Comparison of ENCODE assay signal across 32 cellular contexts in the genomic region with DNA sequence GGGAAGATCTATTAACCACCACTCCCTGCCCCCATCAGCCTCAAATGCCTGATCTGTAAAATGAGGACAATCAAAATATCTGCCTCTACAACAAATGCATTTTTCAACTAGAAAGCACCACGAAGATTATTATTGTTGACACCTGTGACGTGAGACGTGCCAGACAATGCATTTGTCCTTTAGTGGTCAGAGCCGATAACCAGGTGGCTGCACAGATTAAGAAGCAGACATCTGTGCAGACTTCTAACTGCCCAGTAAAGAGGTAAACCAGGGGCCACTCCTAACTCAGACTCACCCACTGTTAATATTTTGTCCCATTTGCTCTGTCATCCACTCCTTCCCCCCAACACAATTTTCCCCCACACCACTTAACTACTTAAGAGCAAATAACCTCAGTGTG.
"Had no signal": no experiment of that assay in that cellular context is flagged by ENCODE, and none has a peak within 500 bp of the region (broad histone marks: within the 10 kb centered on the region; RNA-seq: fewer than 3 reads in every experiment).

No MANE protein-coding gene starts in this region.

- H3K27me3 ChIP-seq: brain microvascular endothelial cell, esophagus muscularis mucosa, gastrocnemius medialis, heart left ventricle had no signal

- FAIRE-seq: astrocyte, bronchial epithelial cell had no signal

- H3K9me3 ChIP-seq: esophagus muscularis mucosa, gastrocnemius medialis, heart left ventricle had no signal

- H3K9me3 Mint-ChIP-seq: activated CD8-positive, alpha-beta T cell treated with anti-CD3 and anti-CD28 coated beads for 36 hours; activated naive CD4-positive, alpha-beta T cell treated with anti-CD3 and anti-CD28 coated beads for 36 hours; activated naive CD4-positive, alpha-beta T cell treated with anti-CD3 and anti-CD28 coated beads, Interleukin-2, amount 50 U/mL, for 24 hours; activated T-cell treated with anti-CD3 and anti-CD28 coated beads, Interleukin-2, amount 50 U/mL, for 4 hours; activated T-helper 2 cell treated with anti-CD3 and anti-CD28 coated beads, Interferon-gamma antibody, Interleukin-2, Interleukin-4, amounts not matched to agents 10 μg/mL and 5 μg/mL and 100 μg/mL, durations not matched to agents 14 hours and 24 hours and 36 hours; central memory CD8-positive, alpha-beta T cell; dendritic cell treated with granulocyte-macrophage colony-stimulating factor and Interleukin-4, amounts not matched to agents 40 ng/mL and 50 ng/mL, for 4 days; effector memory CD8-positive, alpha-beta T cell; T-helper 2 cell treated with Interferon-gamma antibody and Interleukin-4, amounts not matched to agents 5 μg/mL and 100 μg/mL, for 36 hours had no signal

- H3K4me3 ChIP-seq: coronary artery, esophagus muscularis mucosa, gastrocnemius medialis, heart left ventricle had no signal

- H3K27me3 Mint-ChIP-seq: activated CD8-positive, alpha-beta T cell treated with anti-CD3 and anti-CD28 coated beads for 36 hours; activated naive CD4-positive, alpha-beta T cell treated with anti-CD3 and anti-CD28 coated beads, Interleukin-2, amount 50 U/mL, for 24 hours; activated naive CD8-positive, alpha-beta T cell treated with anti-CD3 and anti-CD28 coated beads, Interleukin-2, amount 10 ng/mL, durations not matched to agents 7 days and 5 days; central memory CD8-positive, alpha-beta T cell; effector memory CD8-positive, alpha-beta T cell; T-helper 17 cell had no signal

- DNase-seq: activated CD4-positive, alpha-beta T cell treated with anti-CD3 and anti-CD28 coated beads for 1 hour; activated CD4-positive, alpha-beta T cell treated with anti-CD3 and anti-CD28 coated beads for 4 hours; activated CD4-positive, alpha-beta T cell treated with anti-CD3 and anti-CD28 coated beads, Interleukin-2, amount 50 U/mL, for 1 hour; activated CD4-positive, alpha-beta T cell treated with anti-CD3 and anti-CD28 coated beads, Interleukin-2, amount 50 U/mL, for 48 hours; activated CD8-positive, alpha-beta memory T cell treated with anti-CD3 and anti-CD28 coated beads for 24 hours; activated CD8-positive, alpha-beta T cell treated with anti-CD3 and anti-CD28 coated beads for 36 hours; activated effector memory CD4-positive, alpha-beta T cell treated with anti-CD3 and anti-CD28 coated beads, Interleukin-2, amount 50 U/mL, for 16 hours; activated naive CD4-positive, alpha-beta T cell treated with anti-CD3 and anti-CD28 coated beads for 36 hours; activated naive CD8-positive, alpha-beta T cell treated with anti-CD3 and anti-CD28 coated beads, Interleukin-2, amount 10 ng/mL, durations not matched to agents 7 days and 5 days; activated T-cell treated with anti-CD3 and anti-CD28 coated beads, Interleukin-2, amount 50 U/mL, for 4 hours; amniotic stem cell; brain microvascular endothelial cell; effector CD4-positive, alpha-beta T cell; effector memory CD8-positive, alpha-beta T cell; erythroblast; foreskin keratinocyte; gastrocnemius medialis; glutamatergic neuron; heart left ventricle; T-helper 1 cell; T-helper 17 cell; T1000 had no signal

- H3K4me1 ChIP-seq: foreskin keratinocyte had no signal

- ATAC-seq: activated CD8-positive, alpha-beta T cell treated with anti-CD3 and anti-CD28 coated beads for 36 hours; activated T-cell treated with anti-CD3 and anti-CD28 coated beads, Interleukin-2, amount 50 U/mL, for 4 hours; effector memory CD8-positive, alpha-beta T cell; foreskin keratinocyte; gastrocnemius medialis; heart left ventricle; T-helper 17 cell; WTC11 had no signal

- H3K27ac Mint-ChIP-seq: activated CD8-positive, alpha-beta T cell treated with anti-CD3 and anti-CD28 coated beads for 36 hours; activated naive CD4-positive, alpha-beta T cell treated with anti-CD3 and anti-CD28 coated beads for 36 hours; activated naive CD4-positive, alpha-beta T cell treated with anti-CD3 and anti-CD28 coated beads, Interleukin-2, amount 50 U/mL, for 24 hours; activated naive CD8-positive, alpha-beta T cell treated with anti-CD3 and anti-CD28 coated beads, Interleukin-2, amount 10 ng/mL, durations not matched to agents 7 days and 5 days; activated T-helper 2 cell treated with anti-CD3 and anti-CD28 coated beads, Interferon-gamma antibody, Interleukin-2, Interleukin-4, amounts not matched to agents 10 μg/mL and 5 μg/mL and 100 μg/mL, durations not matched to agents 14 hours and 24 hours and 36 hours; dendritic cell treated with granulocyte-macrophage colony-stimulating factor and Interleukin-4, amounts not matched to agents 40 ng/mL and 50 ng/mL, for 4 days; effector memory CD8-positive, alpha-beta T cell; T-helper 17 cell; T-helper 2 cell treated with Interferon-gamma antibody and Interleukin-4, amounts not matched to agents 5 μg/mL and 100 μg/mL, for 36 hours; WTC11 had no signal

- H3K27ac ChIP-seq: brain microvascular endothelial cell, coronary artery, esophagus muscularis mucosa, foreskin keratinocyte, gastrocnemius medialis, heart left ventricle had no signal

- H3K4me1 Mint-ChIP-seq: activated naive CD4-positive, alpha-beta T cell treated with anti-CD3 and anti-CD28 coated beads, Interleukin-2, amount 50 U/mL, for 24 hours; central memory CD8-positive, alpha-beta T cell had no signal

- H3K36me3 ChIP-seq: brain microvascular endothelial cell, esophagus muscularis mucosa, gastrocnemius medialis, heart left ventricle had no signal

- H3K36me3 Mint-ChIP-seq: activated naive CD4-positive, alpha-beta T cell treated with anti-CD3 and anti-CD28 coated beads, Interleukin-2, amount 50 U/mL, for 24 hours; activated naive CD8-positive, alpha-beta T cell treated with anti-CD3 and anti-CD28 coated beads, Interleukin-2, amount 10 ng/mL, durations not matched to agents 7 days and 5 days; WTC11 had no signal

- H3K4me3 Mint-ChIP-seq: activated CD8-positive, alpha-beta T cell treated with anti-CD3 and anti-CD28 coated beads for 36 hours; activated naive CD4-positive, alpha-beta T cell treated with anti-CD3 and anti-CD28 coated beads for 36 hours; activated naive CD4-positive, alpha-beta T cell treated with anti-CD3 and anti-CD28 coated beads, Interleukin-2, amount 50 U/mL, for 24 hours; activated naive CD8-positive, alpha-beta T cell treated with anti-CD3 and anti-CD28 coated beads, Interleukin-2, amount 10 ng/mL, durations not matched to agents 7 days and 5 days; activated T-cell treated with anti-CD3 and anti-CD28 coated beads, Interleukin-2, amount 50 U/mL, for 4 hours; central memory CD8-positive, alpha-beta T cell; dendritic cell treated with granulocyte-macrophage colony-stimulating factor and Interleukin-4, amounts not matched to agents 40 ng/mL and 50 ng/mL, for 4 days; effector memory CD8-positive, alpha-beta T cell; T-helper 17 cell; T-helper 2 cell treated with Interferon-gamma antibody and Interleukin-4, amounts not matched to agents 5 μg/mL and 100 μg/mL, for 36 hours; WTC11 had no signal
